15 cellular contexts compared by ENCODE assay signal in genomic region chr1:172561252-172561651, GRCh38. TPM values are rescaled to one million over a fixed set of nuclear protein-coding genes. Genes with fewer than 3 reads are reported as not detected.
A peak's percentile ranks its signal among the peaks of the same experiment; 100 is the strongest.
DNase-seq lines count a peak whose midpoint lies in the region; TF ChIP-seq lines count a peak whose summit lies in the region.
"Had no signal": no experiment of that assay in that cellular context is flagged by ENCODE, and none has a peak within 500 bp of the region (broad histone marks: within the 10 kb centered on the region; RNA-seq: fewer than 3 reads in every experiment).

No MANE protein-coding gene starts in this region.

- peaks cover 2% of the 10 kb centered on the region for H3K36me3 ChIP-seq in BE2C

- H3K27me3 ChIP-seq in BE2C = no peaks in the 10 kb centered on the region

- peaks cover 1% of the 10 kb centered on the region for H3K4me1 ChIP-seq in BE2C

- H3K9me3 ChIP-seq in BE2C = no peaks in the 10 kb centered on the region

- no peak for TF ChIP-seq CTCF in BE2C (IDR thresholded peaks at IDR 0.05; ENCODE audit: low read depth, low read length)

- no peak overlapping the region for H3K4me3 ChIP-seq in BE2C (ENCODE audit: low read depth, low read length)

- DNase-seq in 8988T (peak; percentile 23), GM03348 (ENCODE audit: low spot score) (peak; percentile 20), M059J (ENCODE audit: low read depth) (peak; percentile 81), hepatic stellate cell (ENCODE audit: low spot score) (peak; percentile 14), BE2C (no peak), NCI-H187 treated with DMSO at 0.1 percent for 48 hours (lab: John Stamatoyannopoulos, UW) (no peak), ecto neural progenitor cell (ENCODE audit: low spot score) (no peak), NCI-H82 (lab: John Stamatoyannopoulos, UW) (no peak)
- DNase-seq: COR-L47, Kasumi-1, NCI-H1105 treated with DMSO at 0.1 percent for 48 hours, NCI-H1694 treated with DMSO at 0.1 percent for 48 hours, NCI-H2171, NCI-H510A, NCI-H774 had no signal

RNA-seq across cellular contexts. Expression of gene SUCO, which starts 28.3 kb away (rescaled TPM):
- 38.0 and 44.1 TPM in 2 replicates for total RNA-seq in M059J (2014; rRNA removed; shearing (Covaris generic))
- polyA plus RNA-seq in BE2C (2012; ENCODE audit: insufficient read depth, insufficient read length, low read depth) = 18.5 TPM

Comparison
In these comparisons a context has a peak if more than half of its experiments do, and no peak if none do; other contexts are left out.
1. DNase-seq: peak in 8988T (single experiment), GM03348 (single experiment), M059J (single experiment) and hepatic stellate cell (single experiment); none in BE2C (single experiment), NCI-H187 treated with DMSO at 0.1 percent for 48 hours (single experiment), ecto neural progenitor cell (single experiment) and NCI-H82 (single experiment).